ENCODE assay signal across 26 cellular contexts in the genomic region with DNA sequence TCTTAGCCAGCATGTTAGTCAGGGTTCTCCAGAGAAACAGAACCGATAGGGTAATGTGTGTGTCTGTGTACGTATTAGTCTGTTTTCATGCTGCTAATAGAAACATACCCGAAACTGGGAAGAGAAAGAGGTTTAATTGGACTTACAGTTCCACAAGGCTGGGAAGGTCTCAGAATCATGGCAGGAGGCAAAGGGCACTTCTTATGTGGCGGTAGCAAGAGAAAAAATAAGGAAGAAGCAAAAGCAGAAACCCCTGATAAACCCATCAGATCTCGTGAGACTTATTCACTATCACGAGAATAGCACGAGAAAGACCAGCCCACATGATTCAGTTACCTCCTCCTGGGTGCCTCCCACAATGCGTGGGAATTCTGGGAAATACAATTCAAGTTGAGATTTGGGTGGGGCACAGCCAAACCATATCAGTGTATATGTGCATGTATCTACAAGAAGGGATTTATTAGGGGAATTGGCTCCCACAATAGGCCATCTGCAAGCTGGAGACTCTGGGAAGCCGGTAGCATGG.
DNase-seq lines count a peak whose midpoint lies in the region; TF ChIP-seq lines count a peak whose summit lies in the region.
"Had no signal": no experiment of that assay in that cellular context is flagged by ENCODE, and none has a peak within 500 bp of the region (broad histone marks: within the 10 kb centered on the region; RNA-seq: fewer than 3 reads in every experiment).

No MANE protein-coding gene starts in this region.

- H3K27ac ChIP-seq in OCI-LY3 (ENCODE audit: low read length) (no peak overlapping the region), WERI-Rb-1 (peak overlapping the region; percentile 65)
- H3K27ac ChIP-seq: epithelial cell of prostate, prostate gland, sigmoid colon had no signal

- H3K36me3 ChIP-seq in OCI-LY3 (replicated peaks; ENCODE audit: low read depth, low read length) (no peaks in the 10 kb centered on the region), WERI-Rb-1 (no peaks in the 10 kb centered on the region)
- H3K36me3 ChIP-seq: prostate gland, sigmoid colon had no signal

- intact Hi-C loops in activated CD4-positive, alpha-beta T cell treated with anti-CD3 and anti-CD28 coated beads, Interleukin-2, amount 10 ng/mL, durations not matched to agents 24 days and 14 days (cut with micrococcal nuclease): no loop called here

- H2AFZ ChIP-seq in OCI-LY3 (ENCODE audit: low read depth, low read length): peak overlapping the region; percentile 42
- H2AFZ ChIP-seq: GM23338 had no signal

- H4K20me1 ChIP-seq in OCI-LY3 (ENCODE audit: insufficient read depth, low read length): no peaks in the 10 kb centered on the region

- H3K4me1 Mint-ChIP-seq in activated CD4-positive, alpha-beta T cell treated with anti-CD3 and anti-CD28 coated beads, Interleukin-2, amount 10 ng/mL, durations not matched to agents 24 days and 14 days: no peaks in the 10 kb centered on the region
- no peaks in the 10 kb centered on the region for H3K4me1 Mint-ChIP-seq in activated CD4-positive, alpha-beta memory T cell treated with anti-CD3 and anti-CD28 coated beads, Interleukin-2, amount 10 ng/mL, durations not matched to agents 7 days and 5 days

- DNase-seq in NCI-H2107 treated with DMSO at 0.1 percent for 48 hours (lab: John Stamatoyannopoulos, UW; ENCODE audit: unreplicated experiment) (peak; percentile 33), NCI-H2107 (lab: John Stamatoyannopoulos, UW) (no peak), WERI-Rb-1 (no peak), HuH-7 (ENCODE audit: low spot score) (no peak)
- no peak for DNase-seq in activated CD8-positive, alpha-beta memory T cell treated with anti-CD3 and anti-CD28 coated beads, Interleukin-2, amount 50 U/mL, for 48 hours
- DNase-seq in activated CD4-positive, alpha-beta T cell treated with anti-CD3 and anti-CD28 coated beads, Interleukin-2, amount 10 ng/mL, durations not matched to agents 24 days and 14 days: no peak
- no peak for DNase-seq in activated CD4-positive, alpha-beta memory T cell treated with anti-CD3 and anti-CD28 coated beads, Interleukin-2, amount 10 ng/mL, durations not matched to agents 7 days and 5 days
- DNase-seq: 8988T; activated CD4-positive, CD25-positive, alpha-beta regulatory T cell treated with anti-CD3 and anti-CD28 coated beads, Interleukin-2, amount 50 U/mL, for 72 hours; activated effector memory CD4-positive, alpha-beta T cell treated with Interleukin-2 at 50 U/mL for 16 hours; CD4-positive, alpha-beta T cell; effector memory CD4-positive, alpha-beta T cell; mammary epithelial cell; NCI-H2029; occipital lobe; SHP77 treated with DMSO at 0.1 percent for 48 hours; sigmoid colon; stimulated activated CD4-positive, alpha-beta T cell treated with anti-CD3 and anti-CD28 coated beads, Interleukin-4, amount 100 ng/mL, for 24 hours; SW 1271; trophoblast cell had no signal

- H3K27ac Mint-ChIP-seq in activated CD4-positive, alpha-beta T cell treated with anti-CD3 and anti-CD28 coated beads, Interleukin-2, amount 10 ng/mL, durations not matched to agents 24 days and 14 days: no peak overlapping the region
- no peak overlapping the region for H3K27ac Mint-ChIP-seq in activated CD4-positive, alpha-beta memory T cell treated with anti-CD3 and anti-CD28 coated beads, Interleukin-2, amount 10 ng/mL, durations not matched to agents 7 days and 5 days
- H3K27ac Mint-ChIP-seq: activated naive CD8-positive, alpha-beta T cell; CD4-positive, alpha-beta T cell; GM23338; natural killer cell treated with Interleukin-12 subunit alpha and Interleukin-12 subunit beta and Interleukin-15 and Interleukin-18, amount 100 ng/mL, for 72 hours had no signal

- peak overlapping the region; percentile 55 for H3K4me2 ChIP-seq in OCI-LY3 (ENCODE audit: low read length)
- H3K4me2 ChIP-seq: GM23338 had no signal

- CTCF ChIA-PET in activated CD4-positive, alpha-beta memory T cell treated with anti-CD3 and anti-CD28 coated beads, Interleukin-2, amount 10 ng/mL, durations not matched to agents 7 days and 5 days (lab: Charles Lee): no interaction called here

- H3K4me3 ChIP-seq in OCI-LY3 (ENCODE audit: low read length): peak overlapping the region; percentile 73
- no peak overlapping the region for H3K4me3 ChIP-seq in WERI-Rb-1 (ENCODE audit: low read depth, low read length)
- H3K4me3 ChIP-seq: GM23338, prostate gland, sigmoid colon had no signal

- H3K4me3 Mint-ChIP-seq in activated CD4-positive, alpha-beta T cell treated with anti-CD3 and anti-CD28 coated beads, Interleukin-2, amount 10 ng/mL, durations not matched to agents 24 days and 14 days: no peak overlapping the region
- H3K4me3 Mint-ChIP-seq in activated CD4-positive, alpha-beta memory T cell treated with anti-CD3 and anti-CD28 coated beads, Interleukin-2, amount 10 ng/mL, durations not matched to agents 7 days and 5 days: no peak overlapping the region
- H3K4me3 Mint-ChIP-seq: activated naive CD8-positive, alpha-beta T cell; CD4-positive, alpha-beta T cell; GM23338; natural killer cell treated with Interleukin-12 subunit alpha and Interleukin-12 subunit beta and Interleukin-15 and Interleukin-18, amount 100 ng/mL, for 72 hours had no signal

- H3K9me3 ChIP-seq in OCI-LY3 (ENCODE audit: insufficient read depth, low read length) (no peaks in the 10 kb centered on the region), WERI-Rb-1 (ENCODE audit: severe bottlenecking) (no peaks in the 10 kb centered on the region)
- H3K9me3 ChIP-seq: prostate gland, sigmoid colon had no signal

- POLR2A ChIA-PET in activated CD4-positive, alpha-beta memory T cell treated with anti-CD3 and anti-CD28 coated beads, Interleukin-2, amount 10 ng/mL, durations not matched to agents 7 days and 5 days (lab: Charles Lee): no interaction called here

- no peaks in the 10 kb centered on the region for H3K36me3 Mint-ChIP-seq in activated CD4-positive, alpha-beta T cell treated with anti-CD3 and anti-CD28 coated beads, Interleukin-2, amount 10 ng/mL, durations not matched to agents 24 days and 14 days (ENCODE audit: low read depth)
- no peaks in the 10 kb centered on the region for H3K36me3 Mint-ChIP-seq in activated CD4-positive, alpha-beta memory T cell treated with anti-CD3 and anti-CD28 coated beads, Interleukin-2, amount 10 ng/mL, durations not matched to agents 7 days and 5 days (ENCODE audit: low read depth)
- H3K36me3 Mint-ChIP-seq: activated naive CD8-positive, alpha-beta T cell; natural killer cell treated with Interleukin-12 subunit alpha and Interleukin-12 subunit beta and Interleukin-15 and Interleukin-18, amount 100 ng/mL, for 72 hours had no signal

- no peaks in the 10 kb centered on the region for H3K27me3 Mint-ChIP-seq in activated CD4-positive, alpha-beta T cell treated with anti-CD3 and anti-CD28 coated beads, Interleukin-2, amount 10 ng/mL, durations not matched to agents 24 days and 14 days
- H3K27me3 Mint-ChIP-seq in activated CD4-positive, alpha-beta memory T cell treated with anti-CD3 and anti-CD28 coated beads, Interleukin-2, amount 10 ng/mL, durations not matched to agents 7 days and 5 days: peaks cover 11% of the 10 kb centered on the region
- H3K27me3 Mint-ChIP-seq: activated naive CD8-positive, alpha-beta T cell; CD4-positive, alpha-beta T cell had no signal

- H3K4me1 ChIP-seq in OCI-LY3 (ENCODE audit: low read length): no peaks in the 10 kb centered on the region
- H3K4me1 ChIP-seq: prostate gland, sigmoid colon had no signal

- no peak for TF ChIP-seq CTCF in OCI-LY3 (IDR thresholded peaks at IDR 0.05; ENCODE audit: low read depth, low read length)
- TF ChIP-seq CTCF in WERI-Rb-1 (IDR thresholded peaks at IDR 0.05; ENCODE audit: low read depth, low read length): no peak

- no peaks in the 10 kb centered on the region for H3K79me2 ChIP-seq in OCI-LY3 (ENCODE audit: low read length)

- H3K27me3 ChIP-seq in OCI-LY3 (ENCODE audit: low read depth, low read length) (peaks cover 19% of the 10 kb centered on the region), WERI-Rb-1 (ENCODE audit: insufficient read depth, low read depth, severe bottlenecking) (no peaks in the 10 kb centered on the region)

- H3K9ac ChIP-seq in OCI-LY3 (ENCODE audit: low read length): peak overlapping the region; percentile 37; the same call in 1 of the 2 replicates

- H3K9me3 Mint-ChIP-seq in activated CD4-positive, alpha-beta T cell treated with anti-CD3 and anti-CD28 coated beads, Interleukin-2, amount 10 ng/mL, durations not matched to agents 24 days and 14 days: no peaks in the 10 kb centered on the region
- H3K9me3 Mint-ChIP-seq in activated CD4-positive, alpha-beta memory T cell treated with anti-CD3 and anti-CD28 coated beads, Interleukin-2, amount 10 ng/mL, durations not matched to agents 7 days and 5 days: no peaks in the 10 kb centered on the region
- H3K9me3 Mint-ChIP-seq: CD4-positive, alpha-beta T cell; GM23338; natural killer cell treated with Interleukin-12 subunit alpha and Interleukin-12 subunit beta and Interleukin-15 and Interleukin-18, amount 100 ng/mL, for 72 hours had no signal
